ENCODE assay signal across 8 cellular contexts in the genomic region with DNA sequence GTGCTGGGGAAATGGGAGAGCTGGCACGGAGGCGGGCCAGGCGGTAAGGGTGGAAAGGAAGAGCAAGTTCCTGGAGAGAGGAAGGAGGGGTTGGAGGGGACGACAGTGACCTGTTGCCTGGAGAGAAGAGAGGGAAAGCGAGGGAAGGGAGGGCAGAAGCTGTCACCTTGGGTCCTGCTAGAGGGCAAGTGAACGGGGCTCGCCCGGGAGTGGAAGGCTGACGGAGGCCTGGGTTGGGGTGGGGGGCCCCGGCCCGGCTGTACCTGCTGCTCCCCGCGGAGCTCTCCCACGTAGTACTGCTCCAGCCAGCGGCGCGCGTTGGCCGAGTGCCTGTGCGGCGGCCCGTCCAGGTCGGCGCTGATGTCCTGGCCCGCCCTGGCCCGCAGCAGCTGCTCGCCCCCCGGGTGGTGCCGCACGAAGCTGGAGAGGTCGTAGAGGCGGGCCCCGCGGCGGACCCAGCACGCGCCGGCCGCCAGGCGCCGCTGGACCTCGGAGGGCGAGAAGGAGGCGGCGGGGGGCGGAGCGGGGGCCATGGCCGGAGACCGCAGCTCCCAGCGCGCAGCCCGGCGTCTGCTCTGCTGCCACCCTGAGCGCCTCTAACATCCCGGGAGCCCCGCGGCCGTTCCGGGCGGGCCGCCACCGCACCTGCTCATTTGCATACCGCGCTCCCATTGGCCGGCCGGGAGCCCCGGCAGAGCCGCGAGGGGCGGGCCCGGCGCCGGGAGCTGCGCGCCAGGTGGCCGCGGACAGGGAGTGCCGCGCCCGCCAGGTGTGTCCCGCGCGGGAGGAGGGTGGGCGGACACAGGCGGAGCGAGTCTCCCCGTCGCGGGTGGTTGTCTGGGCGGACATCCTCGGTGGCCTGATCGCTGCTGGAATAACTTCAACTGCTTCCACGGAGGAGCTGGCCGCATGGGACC. TPM values are rescaled to one million over a fixed set of nuclear protein-coding genes. Genes with fewer than 3 reads are reported as not detected.
DNase-seq lines count a peak whose midpoint lies in the region; ATAC-seq, FAIRE-seq and TF ChIP-seq lines count a peak whose summit lies in the region.

TSS of gene FA2H (minus strand) at position 598 of the 917 bp plus-strand sequence. CDS start at position 533, 65 bp downstream.

- H3K9me3 ChIP-seq in gastrocnemius medialis: no peaks in the 10 kb centered on the region

- H3K9me3 Mint-ChIP-seq in T-helper 1 cell treated with Interleukin-12 subunit alpha and Interleukin-12 subunit beta and Interleukin-4 antibody, amounts not matched to agents 30 μg/mL and 1 μg/mL, for 36 hours: no peaks in the 10 kb centered on the region

- in situ Hi-C loops in gastrocnemius medialis (cut with MboI; ENCODE audit: low sequenced_read_pairs in 4 of 4): no loop called here

- TF ChIP-seq POLR2A in GM12891 (IDR thresholded peaks at IDR 0.05; ENCODE audit: low read depth, low read length) (no peak), gastrocnemius medialis (IDR thresholded peaks at IDR 0.05) (no peak)

- DNase-seq in GM12891 (ENCODE audit: insufficient read length, low spot score) (peak; percentile 92), NCI-H1105 treated with DMSO at 0.1 percent for 48 hours (lab: John Stamatoyannopoulos, UW) (peak; percentile 82), iPS DF 19.7 (ENCODE audit: low read depth, low spot score) (peak; percentile 47), gastrocnemius medialis (peak; percentile 10 to 35), HCEC 1CT (no peak)

- ATAC-seq in HG02642 (IDR thresholded peaks at IDR 0.05; ENCODE audit: poor library complexity, unreplicated experiment) (peak; percentile 85), gastrocnemius medialis (peak; percentile 52 to 62)

- H3K4me1 ChIP-seq in gastrocnemius medialis: peaks cover 5 to 6% of the 10 kb centered on the region in 2 donors

- H3K27ac ChIP-seq in angular gyrus (ENCODE audit: low read depth, low read length) (peak within 1 kb of the TSS; percentile 97), gastrocnemius medialis (no peak within 1 kb of the TSS)

- H3K36me3 ChIP-seq in gastrocnemius medialis: no peaks in the 10 kb centered on the region

- peaks cover 15 to 28% (median 20%) of the 10 kb centered on the region in 3 donors for H3K27me3 ChIP-seq in gastrocnemius medialis

- peaks cover 47% of the 10 kb centered on the region for H3K27me3 Mint-ChIP-seq in T-helper 1 cell treated with Interleukin-12 subunit alpha and Interleukin-12 subunit beta and Interleukin-4 antibody, amounts not matched to agents 30 μg/mL and 1 μg/mL, for 36 hours (ENCODE audit: low read depth)

- no peaks in the 10 kb centered on the region for H3K36me3 Mint-ChIP-seq in T-helper 1 cell treated with Interleukin-12 subunit alpha and Interleukin-12 subunit beta and Interleukin-4 antibody, amounts not matched to agents 30 μg/mL and 1 μg/mL, for 36 hours (ENCODE audit: low read depth)

- no peak within 1 kb of the TSS for H3K27ac Mint-ChIP-seq in T-helper 1 cell treated with Interleukin-12 subunit alpha and Interleukin-12 subunit beta and Interleukin-4 antibody, amounts not matched to agents 30 μg/mL and 1 μg/mL, for 36 hours

- TF ChIP-seq CTCF in gastrocnemius medialis (IDR thresholded peaks at IDR 0.05 in 4 of 5, conservative IDR thresholded peaks at IDR 0.05 in 1 of 5): peak in 1 of 5 experiments; percentile 11

- H3K4me3 ChIP-seq in gastrocnemius medialis: peak within 1 kb of the TSS in 2 of 4 donors; percentile 38 to 48

- H3K4me1 Mint-ChIP-seq in T-helper 1 cell treated with Interleukin-12 subunit alpha and Interleukin-12 subunit beta and Interleukin-4 antibody, amounts not matched to agents 30 μg/mL and 1 μg/mL, for 36 hours (ENCODE audit: low read depth): peaks cover 9% of the 10 kb centered on the region

- peak; percentile 90 for FAIRE-seq in GM12891 (lab: Jason Lieb, UNC)

- intact Hi-C loops in gastrocnemius medialis (cut with DNase I; ENCODE audit: low total_unique reads): no loop called here

- peak within 1 kb of the TSS; percentile 69 for H3K4me3 Mint-ChIP-seq in T-helper 1 cell treated with Interleukin-12 subunit alpha and Interleukin-12 subunit beta and Interleukin-4 antibody, amounts not matched to agents 30 μg/mL and 1 μg/mL, for 36 hours

TF ChIP-seq in GM12891, 5 proteins besides CTCF, POLR2A, EP300 and RAD21:
- TF ChIP-seq POLR2AphosphoS5 (IDR thresholded peaks at IDR 0.05; ENCODE audit: low read depth, low read length) (no peak), POU2F2 (IDR thresholded peaks at IDR 0.05; ENCODE audit: low read depth, low read length) (peak; percentile 82)

RNA-seq across cellular contexts. Expression of gene FA2H, which starts in this region (rescaled TPM):
- polyA plus RNA-seq in GM12891 (2012; ENCODE audit: low read depth, missing spikeins): 2.2 TPM
- under 1 TPM in 1 of 4 donors, not detected in 3; 0.41 TPM for total RNA-seq in gastrocnemius medialis

Comparison
In these comparisons a context has a peak if more than half of its experiments do, and no peak if none do; other contexts are left out.
1. Peak in DNase-seq and ATAC-seq in gastrocnemius medialis; RNA of the gene not detected or under 1 TPM.